ENCODE assay signal across 8 cellular contexts in genomic region chr3:38247366-38248035, GRCh38. TPM values are rescaled to one million over a fixed set of nuclear protein-coding genes. Genes with fewer than 3 reads are reported as not detected.
DNase-seq lines count a peak whose midpoint lies in the region; ATAC-seq, FAIRE-seq and TF ChIP-seq lines count a peak whose summit lies in the region.

No MANE protein-coding gene starts in this region.

- in situ Hi-C loops in K562 (cut with MboI) = no loop called here

- peak; percentile 38; the same call in 2 of the 3 replicates for TF ChIP-seq CTCF in A549 (IDR thresholded peaks at IDR 0.05)
- TF ChIP-seq CTCF in K562 (IDR thresholded peaks at IDR 0.05 in 2 of 3, conservative IDR thresholded peaks at IDR 0.05 in 1 of 3; ENCODE audit: insufficient read depth in 2 of 3, low read depth in 1 of 3, low read length in 3 of 3) = peak in 1 of 3 experiments; percentile 22; a peak in 1 of 6 replicates
- TF ChIP-seq CTCF in kidney (IDR thresholded peaks at IDR 0.05; ENCODE audit: borderline replicate concordance, extremely low read depth, insufficient read depth) = peak; percentile 45

- TF ChIP-seq POLR2A in A549 (IDR thresholded peaks at IDR 0.05; ENCODE audit: low read length) (no peak), K562 (conservative IDR thresholded peaks at IDR 0.05) (no peak)

- TF ChIP-seq EP300 in A549 (IDR thresholded peaks at IDR 0.05) (no peak), K562 (IDR thresholded peaks at IDR 0.05; ENCODE audit: low read length) (no peak)

- H3K9ac ChIP-seq in K562 (ENCODE audit: insufficient read depth in 1 of 2, low read depth in 2 of 2, low read length in 2 of 2) (no peak overlapping the region), kidney (ENCODE audit: low read length in 2 of 2) (no peak overlapping the region)

- CTCF ChIA-PET in A549 (lab: Yijun Ruan, JAX) (interaction anchor here (0.6 to 2.5 kb wide), 18 partner anchors 10 to 392 kb away, joined by 3 to 12 read pairs (median 3); partner anchors contain the start of genes OXSR1 and XYLB), K562 (lab: Yijun Ruan, JAX; ENCODE audit: low intra/inter-chr PET ratio) (no interaction called here)

- no peak overlapping the region for H2AFZ ChIP-seq in K562 (ENCODE audit: low read depth, low read length)

- TF ChIP-seq RAD21 in A549 (conservative IDR thresholded peaks at IDR 0.05 in 1 of 2, IDR thresholded peaks at IDR 0.05 in 1 of 2) (peak; percentile 37 to 48; a peak in 4 of 5 replicates), K562 (CRISPR knock-in tag; conservative IDR thresholded peaks at IDR 0.05 in 1 of 2, IDR thresholded peaks at IDR 0.05 in 1 of 2) (peak; percentile 10 to 50; a peak in 2 of 4 replicates)

- H3K9me3 ChIP-seq in A549 = no peaks in the 10 kb centered on the region
- no peaks in the 10 kb centered on the region for H3K9me3 ChIP-seq in K562 (replicated peaks; ENCODE audit: control insufficient read depth, insufficient read depth, low read depth, low read length)
- no peaks in the 10 kb centered on the region for H3K9me3 ChIP-seq in kidney (ENCODE audit: control insufficient read depth in 1 of 2, low read length in 2 of 2)

- FAIRE-seq in A549 (lab: Jason Lieb, UNC) (peak; percentile 72), K562 (lab: Jason Lieb, UNC) (no peak), kidney (lab: Jason Lieb, UNC) (peak; percentile 70)

- no TSS peak for BruUV-seq in K562 (replicated peaks; lab: Mats Ljungman, UMichigan)

- no peaks in the 10 kb centered on the region for H3K27me3 ChIP-seq in K562 (ENCODE audit: control insufficient read depth in 2 of 2, insufficient read depth in 2 of 2, low read length in 2 of 2)

- H4K20me1 ChIP-seq in K562 (replicated peaks; ENCODE audit: control insufficient read depth, insufficient read depth, low read length) = no peaks in the 10 kb centered on the region

- no peak overlapping the region for H3K27ac ChIP-seq in A549
- no peak overlapping the region for H3K27ac ChIP-seq in K562 (ENCODE audit: extremely low read depth, low read depth, low read length)
- no peak overlapping the region for H3K27ac ChIP-seq in kidney (ENCODE audit: low read depth in 2 of 2, low read length in 2 of 2)

- intact Hi-C loops in K562 (cut with micrococcal nuclease) (no loop called here), kidney (cut with DNase I) (no loop called here)

- H3K4me1 ChIP-seq in A549 = peaks cover 19% of the 10 kb centered on the region
- no peaks in the 10 kb centered on the region for H3K4me1 ChIP-seq in K562 (replicated peaks in 1 of 2; ENCODE audit: control insufficient read depth in 2 of 2, insufficient read depth in 2 of 2, low read length in 2 of 2)
- H3K4me1 ChIP-seq in kidney (ENCODE audit: control insufficient read depth in 1 of 2, insufficient read depth in 1 of 2, low read depth in 1 of 2, low read length in 2 of 2) = peaks cover 0 to 10% of the 10 kb centered on the region in 2 donors

- H3K79me2 ChIP-seq in K562 (ENCODE audit: control insufficient read depth, insufficient read depth, low read length) = no peaks in the 10 kb centered on the region

- 0 out of 3 replicates have a peak overlapping the region, but pooled peaks have one; percentile 17 for H3K4me2 ChIP-seq in A549
- H3K4me2 ChIP-seq in K562 (ENCODE audit: insufficient read depth, low read length) = no peak overlapping the region

- no peaks in the 10 kb centered on the region for H3K9me1 ChIP-seq in K562 (ENCODE audit: control insufficient read depth, insufficient read depth, low read length)

- DNase-seq in A549 (ENCODE audit: low read depth in 1 of 2, low spot score in 1 of 2) (peak; percentile 46 to 50), HPDE6-E6E7 (ENCODE audit: extremely low spot score) (peak; percentile 36), K562 (ENCODE audit: extremely low read depth in 1 of 4, low spot score in 3 of 4) (no peak), kidney (no peak), OCI-M1 (lab: John Stamatoyannopoulos, UW) (no peak), activated gamma-delta T cell (lab: John Stamatoyannopoulos, UW) (no peak)
- no peak for DNase-seq in stimulated activated CD4-positive, alpha-beta T cell treated with anti-CD3 and anti-CD28 coated beads, Interleukin-4, amount 100 ng/mL, for 24 hours
- DNase-seq in activated CD4-positive, alpha-beta T cell treated with anti-CD3 and anti-CD28 coated beads for 4 hours = no peak

- no peak overlapping the region for H3K4me3 ChIP-seq in A549
- H3K4me3 ChIP-seq in K562 = no peak overlapping the region
- H3K4me3 ChIP-seq in kidney (ENCODE audit: low read length in 2 of 2) = no peak overlapping the region

- POLR2A ChIA-PET in A549 (lab: Yijun Ruan, JAX) = interaction anchor here (0.6 to 1.5 kb wide), 3 partner anchors 82 to 110 kb away, joined by 3 to 8 read pairs (median 6); partner anchors contain the start of genes ACAA1 and OXSR1
- POLR2A ChIA-PET in K562 (lab: Yijun Ruan, JAX) = interaction anchor here (1.1 kb wide), 1 partner anchor 13 kb away, joined by 3 read pairs; no protein-coding TSS in a partner anchor

- ATAC-seq in A549 = peak; percentile 97 to 98
- peak; percentile 52; the same call in 2 of the 3 replicates for ATAC-seq in K562

- peaks cover 85% of the 10 kb centered on the region for H3K36me3 ChIP-seq in K562 (ENCODE audit: control insufficient read depth, insufficient read depth, low read length)
- peaks cover 14 to 19% of the 10 kb centered on the region in 2 donors for H3K36me3 ChIP-seq in kidney (ENCODE audit: control insufficient read depth in 1 of 2, insufficient read depth in 2 of 2, low read length in 2 of 2)

TF ChIP-seq in A549, 52 proteins besides CTCF, POLR2A, EP300 and RAD21 (continues in another document):
- TF ChIP-seq FOSB (CRISPR knock-in tag; IDR thresholded peaks at IDR 0.05) (no peak), TP53 (CRISPR knock-in tag; IDR thresholded peaks at IDR 0.05) (no peak), ZFP36 (IDR thresholded peaks at IDR 0.05; ENCODE audit: borderline replicate concordance, partially characterized antibody) (no peak)

RNA-seq across cellular contexts. Expression of gene SLC22A13, which starts 18.1 kb away (rescaled TPM):
- polyA plus RNA-seq in A549 (2011; rRNA removed) (0.21 TPM in 1 of 2 replicates, not detected in the other), A549 (2017; fragmentation: RNase III; extraction: RNeasy Plus Mini Kit Qiagen cat#74134 plus additional on column Dnase treatment) (0.08 to 0.16 TPM (median 0.13 TPM) in 3 replicates), K562 (2011; rRNA removed) (0.15 and 0.19 TPM in 2 replicates), K562 (2014; fragmentation: Illumina TruSeq; extraction: Trizol) (0.07 and 0.15 TPM in 2 replicates), K562 (2014; fragmentation: Nextera tagmentation; extraction: Ambion mirVana) (not detected), K562 (2014; rRNA removed) (0.09 TPM in 1 of 2 replicates, not detected in the other), kidney (ENCODE audit: insufficient read depth, low read depth, low replicate concordance) (9.9 TPM)
- 0.10 and 0.11 TPM in 2 replicates for polyA plus RNA-seq in A549 (2012; cell fraction: cytosol; rRNA removed)
- polyA plus RNA-seq in A549 (2012; cell fraction: nucleus; rRNA removed) = 0.74 and 1.0 TPM in 2 replicates
- polyA minus RNA-seq in A549 (2011; rRNA and poly(A)+ RNA removed) = 0.58 and 2.1 TPM in 2 replicates
- 0.79 and 2.3 TPM in 2 replicates for total RNA-seq in K562 (2011; cell fraction: chromatin; rRNA removed; ENCODE audit: low replicate concordance)
- total RNA-seq in K562 (2011; cell fraction: nucleolus; rRNA removed) = 0.92 and 1.8 TPM in 2 replicates
- 0.88 and 1.6 TPM in 2 replicates for total RNA-seq in K562 (2011; cell fraction: nucleoplasm; rRNA removed)
- total RNA-seq in K562 (2014; rRNA removed) (not detected in 2 replicates), K562 (2014; rRNA removed; fragmentation: Illumina TruSeq; extraction: Trizol) (0.13 and 0.18 TPM in 2 replicates), K562 (2015; rRNA removed; fragmentation: Illumina TruSeq; extraction: Trizol) (0.30 and 0.36 TPM in 2 replicates), K562 (2021) (0.29 and 0.49 TPM in 2 replicates), kidney (0.16 TPM)
- 0.07 and 0.19 TPM in 2 replicates for polyA plus RNA-seq in K562 (2011; cell fraction: cytosol; rRNA removed)
- polyA plus RNA-seq in K562 (2011; cell fraction: nucleus; rRNA removed) = 1.2 and 1.3 TPM in 2 replicates
- 0.25 and 0.28 TPM in 2 replicates for polyA plus RNA-seq in K562 (2012)
- polyA minus RNA-seq in K562 (2011; rRNA and poly(A)+ RNA removed) = 0.27 and 0.46 TPM in 2 replicates
- not detected in 2 replicates for polyA minus RNA-seq in K562 (2011; cell fraction: cytosol; rRNA and poly(A)+ RNA removed)
- 0.56 and 0.81 TPM in 2 replicates for polyA minus RNA-seq in K562 (2011; cell fraction: nucleus; rRNA and poly(A)+ RNA removed)

RNA-seq across cellular contexts. Expression of gene SLC22A14, which starts 34.6 kb away (rescaled TPM):
- polyA plus RNA-seq in A549 (2011; rRNA removed) (0.04 and 0.05 TPM in 2 replicates), A549 (2017; fragmentation: RNase III; extraction: RNeasy Plus Mini Kit Qiagen cat#74134 plus additional on column Dnase treatment) (0.11 TPM in 1 of 3 replicates, not detected in the others), K562 (2011; rRNA removed) (0.04 TPM in 1 of 2 replicates, not detected in the other), K562 (2014; fragmentation: Illumina TruSeq; extraction: Trizol) (not detected in 2 replicates), K562 (2014; fragmentation: Nextera tagmentation; extraction: Ambion mirVana) (under 1 TPM in 1 of 2 experiments, not detected in 1; 0.03 TPM), K562 (2014; rRNA removed) (0.07 TPM in 1 of 2 replicates, not detected in the other), kidney (ENCODE audit: insufficient read depth, low read depth, low replicate concordance) (0.75 TPM)
- 0.01 TPM in 2 replicates for polyA plus RNA-seq in A549 (2012; cell fraction: cytosol; rRNA removed)
- 0.22 and 0.39 TPM in 2 replicates for polyA plus RNA-seq in A549 (2012; cell fraction: nucleus; rRNA removed)
- not detected in 2 replicates for polyA minus RNA-seq in A549 (2011; rRNA and poly(A)+ RNA removed)
- not detected in 2 replicates for total RNA-seq in K562 (2011; cell fraction: chromatin; rRNA removed; ENCODE audit: low replicate concordance)
- total RNA-seq in K562 (2011; cell fraction: nucleolus; rRNA removed) = not detected in 2 replicates
- not detected in 2 replicates for total RNA-seq in K562 (2011; cell fraction: nucleoplasm; rRNA removed)
- total RNA-seq in K562 (2014; rRNA removed) (not detected in 2 replicates), K562 (2014; rRNA removed; fragmentation: Illumina TruSeq; extraction: Trizol) (not detected in 2 replicates), K562 (2015; rRNA removed; fragmentation: Illumina TruSeq; extraction: Trizol) (0.07 TPM in 1 of 2 replicates, not detected in the other), K562 (2021) (not detected in 2 replicates), kidney (0.19 TPM)
- polyA plus RNA-seq in K562 (2011; cell fraction: cytosol; rRNA removed) = not detected in 2 replicates
- 0.10 and 0.21 TPM in 2 replicates for polyA plus RNA-seq in K562 (2011; cell fraction: nucleus; rRNA removed)
- polyA plus RNA-seq in K562 (2012) = 0.08 and 0.10 TPM in 2 replicates
- polyA minus RNA-seq in K562 (2011; rRNA and poly(A)+ RNA removed) = 0.45 TPM in 1 of 2 replicates, not detected in the other
- polyA minus RNA-seq in K562 (2011; cell fraction: cytosol; rRNA and poly(A)+ RNA removed) = not detected in 2 replicates
- not detected in 2 replicates for polyA minus RNA-seq in K562 (2011; cell fraction: nucleus; rRNA and poly(A)+ RNA removed)

Comparison
In these comparisons a context has a peak if more than half of its experiments do, and no peak if none do; other contexts are left out.
1. DNase-seq: peak in A549 (2 of 2) and HPDE6-E6E7 (single experiment); none in K562 (0 of 4), kidney (single experiment), stimulated activated CD4-positive, alpha-beta T cell treated with anti-CD3 and anti-CD28 coated beads, Interleukin-4, amount 100 ng/mL, for 24 hours (single experiment), OCI-M1 (single experiment), activated CD4-positive, alpha-beta T cell treated with anti-CD3 and anti-CD28 coated beads for 4 hours (0 of 2) and activated gamma-delta T cell (single experiment).
2. Of the 35 proteins assayed by ChIP-seq in both K562 and A549: peak only in K562: none; only in A549: SMC3; in both: RAD21; in neither: 32; mixed calls (peak in some experiments, not most) for 1.